In genomic region chr20:47941869-47942268, GRCh38 we compare ENCODE assay signal across 7 cellular contexts.
"Had no signal": no experiment of that assay in that cellular context is flagged by ENCODE, and none has a peak within 500 bp of the region (broad histone marks: within the 10 kb centered on the region; RNA-seq: fewer than 3 reads in every experiment).

No MANE protein-coding gene starts in this region.

- FAIRE-seq: H1, H54 had no signal

- H2AFZ ChIP-seq: GM23338 had no signal

- H3K27ac Mint-ChIP-seq: GM23338, H9 had no signal

- ATAC-seq: GM23338 had no signal

- H3K9me3 Mint-ChIP-seq: GM23338, H9 had no signal

- H3K4me2 ChIP-seq: GM23338 had no signal

- H3K4me3 ChIP-seq: GM23338 had no signal

- DNase-seq: H9, HCEC 1CT, IMR-90, KG1 had no signal

- H3K4me3 Mint-ChIP-seq: GM23338, H9 had no signal
